ENCODE assay signal across 11 cellular contexts in the genomic region with DNA sequence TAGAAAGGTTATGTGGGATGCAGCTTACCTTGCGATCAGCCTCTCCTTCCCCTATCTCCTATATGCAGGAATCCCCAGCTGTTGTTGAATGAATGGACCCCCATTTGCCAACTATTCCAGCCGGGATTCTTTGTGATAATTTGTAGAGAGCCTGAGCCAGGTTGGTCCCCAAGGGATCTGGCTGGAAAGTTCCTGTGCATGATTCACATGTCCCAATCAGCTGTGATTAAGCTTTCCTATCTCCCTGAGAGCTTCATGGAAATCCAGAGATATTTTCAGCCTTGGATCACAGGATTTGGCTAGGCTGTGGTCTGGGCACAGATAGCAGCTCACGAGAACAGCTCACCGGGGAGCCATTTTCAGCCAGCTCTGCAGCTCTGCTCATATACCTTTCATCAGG.
A peak's percentile ranks its signal among the peaks of the same experiment; 100 is the strongest.
DNase-seq lines count a peak whose midpoint lies in the region; ATAC-seq and TF ChIP-seq lines count a peak whose summit lies in the region.
"Had no signal": no experiment of that assay in that cellular context is flagged by ENCODE, and none has a peak within 500 bp of the region (broad histone marks: within the 10 kb centered on the region; RNA-seq: fewer than 3 reads in every experiment).

No MANE protein-coding gene starts in this region.

- H3K4me3 ChIP-seq in HUES6 (ENCODE audit: low read depth, low read length) = no peak overlapping the region
- H3K4me3 ChIP-seq in thoracic aorta = peak overlapping the region; percentile 29
- H3K4me3 ChIP-seq: Peyer's patch had no signal

- DNase-seq in chondrocyte (ENCODE audit: low spot score) = no peak
- peak; percentile 92 for DNase-seq in kidney tubule cell (ENCODE audit: low spot score)
- DNase-seq in thoracic aorta (ENCODE audit: low spot score) = no peak
- DNase-seq in T-helper 9 cell = no peak
- no peak for DNase-seq in epidermal melanocyte (ENCODE audit: insufficient read length, low spot score)
- DNase-seq in activated CD8-positive, alpha-beta memory T cell treated with anti-CD3 and anti-CD28 coated beads, Interleukin-2, amount 50 U/mL, for 4 hours = no peak
- DNase-seq: activated CD8-positive, alpha-beta memory T cell treated with anti-CD3 and anti-CD28 coated beads, Interleukin-2, amount 10 ng/mL, durations not matched to agents 7 days and 5 days; KG1 had no signal

- peak overlapping the region; percentile 49 for H3K4me3 Mint-ChIP-seq in chondrocyte (ENCODE audit: unreplicated experiment)
- H3K4me3 Mint-ChIP-seq: activated CD8-positive, alpha-beta memory T cell treated with anti-CD3 and anti-CD28 coated beads, Interleukin-2, amount 10 ng/mL, durations not matched to agents 7 days and 5 days had no signal

- peaks cover 3% of the 10 kb centered on the region for H3K9me3 Mint-ChIP-seq in chondrocyte (ENCODE audit: low read depth)

- peak overlapping the region; percentile 15 for H3K9ac ChIP-seq in HUES6 (ENCODE audit: low read length)

- H3K27me3 Mint-ChIP-seq in chondrocyte (ENCODE audit: low read depth) = no peaks in the 10 kb centered on the region
- H3K27me3 Mint-ChIP-seq: activated CD8-positive, alpha-beta memory T cell treated with anti-CD3 and anti-CD28 coated beads, Interleukin-2, amount 10 ng/mL, durations not matched to agents 7 days and 5 days had no signal

- peak overlapping the region; percentile 93 for H3K27ac Mint-ChIP-seq in chondrocyte (ENCODE audit: unreplicated experiment)
- H3K27ac Mint-ChIP-seq: activated CD8-positive, alpha-beta memory T cell treated with anti-CD3 and anti-CD28 coated beads, Interleukin-2, amount 10 ng/mL, durations not matched to agents 7 days and 5 days had no signal

- H3K4me1 ChIP-seq in HUES6 (ENCODE audit: control insufficient read depth, insufficient read depth, low read length) = peaks cover 13% of the 10 kb centered on the region
- peaks cover 18 to 43% of the 10 kb centered on the region in 2 donors for H3K4me1 ChIP-seq in thoracic aorta (ENCODE audit: control insufficient read depth in 1 of 2, low read depth in 2 of 2)
- H3K4me1 ChIP-seq: Peyer's patch had no signal

- ATAC-seq in thoracic aorta (ENCODE audit: insufficient number of reproducible peaks, low FRiP score, low read depth) (peak; percentile 47), GM18502 (IDR thresholded peaks at IDR 0.05; ENCODE audit: poor library complexity, unreplicated experiment) (no peak)
- ATAC-seq: activated CD8-positive, alpha-beta memory T cell treated with anti-CD3 and anti-CD28 coated beads, Interleukin-2, amount 10 ng/mL, durations not matched to agents 7 days and 5 days had no signal

- no peak for TF ChIP-seq CTCF in chondrocyte (IDR thresholded peaks at IDR 0.05)
- no peak for TF ChIP-seq CTCF in thoracic aorta (IDR thresholded peaks at IDR 0.05)

- no peaks in the 10 kb centered on the region for H3K27me3 ChIP-seq in HUES6 (ENCODE audit: control insufficient read depth, insufficient read depth, low read length)
- no peaks in the 10 kb centered on the region for H3K27me3 ChIP-seq in thoracic aorta (replicated peaks; ENCODE audit: insufficient read depth)
- H3K27me3 ChIP-seq: Peyer's patch had no signal

- H3K36me3 ChIP-seq in HUES6 (ENCODE audit: control insufficient read depth, insufficient read depth, low read length) = no peaks in the 10 kb centered on the region
- no peaks in the 10 kb centered on the region for H3K36me3 ChIP-seq in thoracic aorta
- H3K36me3 ChIP-seq: Peyer's patch had no signal

- peaks cover 7% of the 10 kb centered on the region for H3K36me3 Mint-ChIP-seq in chondrocyte (ENCODE audit: low read depth)

- H3K9me3 ChIP-seq in HUES6 (ENCODE audit: control insufficient read depth, insufficient read depth, low read depth, low read length) (peaks cover 8% of the 10 kb centered on the region), thoracic aorta (no peaks in the 10 kb centered on the region)
- H3K9me3 ChIP-seq: Peyer's patch had no signal

- H3K4me1 Mint-ChIP-seq in chondrocyte (ENCODE audit: low read depth) = peaks cover 91% of the 10 kb centered on the region
- H3K4me1 Mint-ChIP-seq: activated CD8-positive, alpha-beta memory T cell treated with anti-CD3 and anti-CD28 coated beads, Interleukin-2, amount 10 ng/mL, durations not matched to agents 7 days and 5 days had no signal

- H3K27ac ChIP-seq in HUES6 (ENCODE audit: low read depth, low read length) (no peak overlapping the region), thoracic aorta (peak overlapping the region; percentile 29 to 56)
